In the genomic region with DNA sequence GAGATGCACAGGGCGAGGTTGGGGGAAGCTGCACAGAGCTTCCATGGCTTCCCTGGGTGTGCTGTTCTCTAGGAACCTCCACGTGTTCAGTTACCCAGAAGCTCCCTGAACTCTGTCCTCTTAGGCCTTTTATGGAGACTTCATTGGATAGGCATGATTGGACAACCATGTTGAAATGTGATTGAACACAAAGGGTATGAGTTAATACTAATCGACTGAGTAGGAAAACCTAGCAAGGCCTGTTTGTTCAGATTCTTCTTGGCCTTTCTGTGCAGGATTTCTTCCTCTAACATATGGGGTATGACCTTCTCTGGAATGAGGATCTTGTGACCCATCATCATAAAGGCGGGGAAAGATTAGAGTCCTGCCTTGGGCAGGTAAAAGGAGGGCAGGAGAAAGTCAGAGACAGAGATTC, we compare ENCODE assay signal across 1 cellular context.
TF ChIP-seq lines count a peak whose summit lies in the region.

No MANE protein-coding gene starts in this region.

TF ChIP-seq in HepG2, 621 proteins besides CTCF, POLR2A, EP300 and RAD21:
- TF ChIP-seq CAMTA2 (CRISPR knock-in tag; IDR thresholded peaks at IDR 0.05; ENCODE audit: borderline replicate concordance) (no peak), ISX (CRISPR knock-in tag; conservative IDR thresholded peaks at IDR 0.05) (no peak), GATAD1 (CRISPR knock-in tag; IDR thresholded peaks at IDR 0.05) (no peak), FOXO1 (CRISPR knock-in tag; IDR thresholded peaks at IDR 0.05) (no peak), EZH2 (conservative IDR thresholded peaks at IDR 0.05; ENCODE audit: low read depth, low read length) (no peak), ZNF510 (CRISPR knock-in tag; IDR thresholded peaks at IDR 0.05; ENCODE audit: low read depth) (no peak), ZNF143 (CRISPR knock-in tag; IDR thresholded peaks at IDR 0.05) (no peak), FIP1L1 (IDR thresholded peaks at IDR 0.05; ENCODE audit: borderline replicate concordance, insufficient read depth, low read depth, low read length) (no peak), MLLT10 (CRISPR knock-in tag; IDR thresholded peaks at IDR 0.05) (no peak), ZNF430 (CRISPR knock-in tag; IDR thresholded peaks at IDR 0.05) (no peak), ZNF496 (CRISPR knock-in tag; IDR thresholded peaks at IDR 0.05; ENCODE audit: insufficient replicate concordance) (no peak), SYNCRIP (IDR thresholded peaks at IDR 0.05; ENCODE audit: insufficient read depth, low read depth, low read length) (no peak), SNAPC2 (CRISPR knock-in tag; IDR thresholded peaks at IDR 0.05) (no peak), PHF5A (CRISPR knock-in tag; IDR thresholded peaks at IDR 0.05; ENCODE audit: low read depth, unreplicated experiment) (no peak), ZNF749 (CRISPR knock-in tag; IDR thresholded peaks at IDR 0.05; ENCODE audit: borderline replicate concordance) (no peak), ZKSCAN1 (IDR thresholded peaks at IDR 0.05; ENCODE audit: low read length) (no peak)
- TF ChIP-seq, protein P1, sequence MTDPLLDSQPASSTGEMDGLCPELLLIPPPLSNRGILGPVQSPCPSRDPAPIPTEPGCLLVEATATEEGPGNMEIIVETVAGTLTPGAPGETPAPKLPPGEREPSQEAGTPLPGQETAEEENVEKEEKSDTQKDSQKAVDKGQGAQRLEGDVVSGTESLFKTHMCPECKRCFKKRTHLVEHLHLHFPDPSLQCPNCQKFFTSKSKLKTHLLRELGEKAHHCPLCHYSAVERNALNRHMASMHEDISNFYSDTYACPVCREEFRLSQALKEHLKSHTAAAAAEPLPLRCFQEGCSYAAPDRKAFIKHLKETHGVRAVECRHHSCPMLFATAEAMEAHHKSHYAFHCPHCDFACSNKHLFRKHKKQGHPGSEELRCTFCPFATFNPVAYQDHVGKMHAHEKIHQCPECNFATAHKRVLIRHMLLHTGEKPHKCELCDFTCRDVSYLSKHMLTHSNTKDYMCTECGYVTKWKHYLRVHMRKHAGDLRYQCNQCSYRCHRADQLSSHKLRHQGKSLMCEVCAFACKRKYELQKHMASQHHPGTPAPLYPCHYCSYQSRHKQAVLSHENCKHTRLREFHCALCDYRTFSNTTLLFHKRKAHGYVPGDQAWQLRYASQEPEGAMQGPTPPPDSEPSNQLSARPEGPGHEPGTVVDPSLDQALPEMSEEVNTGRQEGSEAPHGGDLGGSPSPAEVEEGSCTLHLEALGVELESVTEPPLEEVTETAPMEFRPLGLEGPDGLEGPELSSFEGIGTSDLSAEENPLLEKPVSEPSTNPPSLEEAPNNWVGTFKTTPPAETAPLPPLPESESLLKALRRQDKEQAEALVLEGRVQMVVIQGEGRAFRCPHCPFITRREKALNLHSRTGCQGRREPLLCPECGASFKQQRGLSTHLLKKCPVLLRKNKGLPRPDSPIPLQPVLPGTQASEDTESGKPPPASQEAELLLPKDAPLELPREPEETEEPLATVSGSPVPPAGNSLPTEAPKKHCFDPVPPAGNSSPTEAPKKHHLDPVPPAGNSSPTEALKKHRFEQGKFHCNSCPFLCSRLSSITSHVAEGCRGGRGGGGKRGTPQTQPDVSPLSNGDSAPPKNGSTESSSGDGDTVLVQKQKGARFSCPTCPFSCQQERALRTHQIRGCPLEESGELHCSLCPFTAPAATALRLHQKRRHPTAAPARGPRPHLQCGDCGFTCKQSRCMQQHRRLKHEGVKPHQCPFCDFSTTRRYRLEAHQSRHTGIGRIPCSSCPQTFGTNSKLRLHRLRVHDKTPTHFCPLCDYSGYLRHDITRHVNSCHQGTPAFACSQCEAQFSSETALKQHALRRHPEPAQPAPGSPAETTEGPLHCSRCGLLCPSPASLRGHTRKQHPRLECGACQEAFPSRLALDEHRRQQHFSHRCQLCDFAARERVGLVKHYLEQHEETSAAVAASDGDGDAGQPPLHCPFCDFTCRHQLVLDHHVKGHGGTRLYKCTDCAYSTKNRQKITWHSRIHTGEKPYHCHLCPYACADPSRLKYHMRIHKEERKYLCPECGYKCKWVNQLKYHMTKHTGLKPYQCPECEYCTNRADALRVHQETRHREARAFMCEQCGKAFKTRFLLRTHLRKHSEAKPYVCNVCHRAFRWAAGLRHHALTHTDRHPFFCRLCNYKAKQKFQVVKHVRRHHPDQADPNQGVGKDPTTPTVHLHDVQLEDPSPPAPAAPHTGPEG (CRISPR knock-in tag; IDR thresholded peaks at IDR 0.05), result no peak
- TF ChIP-seq, protein P2, sequence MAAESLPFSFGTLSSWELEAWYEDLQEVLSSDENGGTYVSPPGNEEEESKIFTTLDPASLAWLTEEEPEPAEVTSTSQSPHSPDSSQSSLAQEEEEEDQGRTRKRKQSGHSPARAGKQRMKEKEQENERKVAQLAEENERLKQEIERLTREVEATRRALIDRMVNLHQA (CRISPR knock-in tag; IDR thresholded peaks at IDR 0.05), result no peak
- TF ChIP-seq, protein P3, sequence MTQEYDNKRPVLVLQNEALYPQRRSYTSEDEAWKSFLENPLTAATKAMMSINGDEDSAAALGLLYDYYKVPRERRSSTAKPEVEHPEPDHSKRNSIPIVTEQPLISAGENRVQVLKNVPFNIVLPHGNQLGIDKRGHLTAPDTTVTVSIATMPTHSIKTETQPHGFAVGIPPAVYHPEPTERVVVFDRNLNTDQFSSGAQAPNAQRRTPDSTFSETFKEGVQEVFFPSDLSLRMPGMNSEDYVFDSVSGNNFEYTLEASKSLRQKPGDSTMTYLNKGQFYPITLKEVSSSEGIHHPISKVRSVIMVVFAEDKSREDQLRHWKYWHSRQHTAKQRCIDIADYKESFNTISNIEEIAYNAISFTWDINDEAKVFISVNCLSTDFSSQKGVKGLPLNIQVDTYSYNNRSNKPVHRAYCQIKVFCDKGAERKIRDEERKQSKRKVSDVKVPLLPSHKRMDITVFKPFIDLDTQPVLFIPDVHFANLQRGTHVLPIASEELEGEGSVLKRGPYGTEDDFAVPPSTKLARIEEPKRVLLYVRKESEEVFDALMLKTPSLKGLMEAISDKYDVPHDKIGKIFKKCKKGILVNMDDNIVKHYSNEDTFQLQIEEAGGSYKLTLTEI (CRISPR knock-in tag; conservative IDR thresholded peaks at IDR 0.05), result no peak
